9 cellular contexts compared by ENCODE assay signal in the genomic region with DNA sequence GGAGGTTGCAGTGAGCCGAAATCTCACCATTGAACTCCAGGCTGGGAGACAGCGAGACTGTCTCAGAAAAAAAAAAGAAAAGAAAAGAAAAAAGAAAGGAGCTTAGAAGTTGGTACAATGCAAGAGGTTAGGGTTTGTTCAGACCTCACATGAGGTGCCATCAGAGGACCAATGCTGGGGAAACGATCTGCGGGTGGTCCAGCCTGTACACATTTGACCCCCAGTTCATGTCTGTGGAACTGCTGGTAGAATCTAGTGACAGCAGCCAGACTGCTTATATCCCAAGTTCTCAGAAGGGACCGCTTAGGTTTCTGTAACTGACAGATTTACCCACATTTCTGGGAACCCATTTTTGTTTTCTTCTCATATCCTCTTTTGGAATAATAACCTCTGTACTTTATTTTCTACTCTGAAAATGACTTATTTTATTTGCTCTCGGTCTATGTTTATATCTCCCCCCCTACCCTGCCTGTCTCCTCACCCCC. TPM values are rescaled to one million over a fixed set of nuclear protein-coding genes. Genes with fewer than 3 reads are reported as not detected.
DNase-seq lines count a peak whose midpoint lies in the region; ATAC-seq and TF ChIP-seq lines count a peak whose summit lies in the region.
"Had no signal": no experiment of that assay in that cellular context is flagged by ENCODE, and none has a peak within 500 bp of the region (broad histone marks: within the 10 kb centered on the region; RNA-seq: fewer than 3 reads in every experiment).

No MANE protein-coding gene starts in this region.

- peaks cover 0 to 3% (median 0%) of the 10 kb centered on the region in 3 donors for H3K27me3 Mint-ChIP-seq in CD14-positive monocyte (ENCODE audit: low read depth in 3 of 3)
- H3K27me3 Mint-ChIP-seq in chondrocyte (ENCODE audit: low read depth): no peaks in the 10 kb centered on the region

- H3K4me3 Mint-ChIP-seq in CD14-positive monocyte: peak overlapping the region; percentile 94 to 99
- H3K4me3 Mint-ChIP-seq in chondrocyte (ENCODE audit: unreplicated experiment): peak overlapping the region; percentile 99

- H3K36me3 ChIP-seq in MM.1S (replicated peaks; ENCODE audit: insufficient read depth, low read length): no peaks in the 10 kb centered on the region
- no peaks in the 10 kb centered on the region for H3K36me3 ChIP-seq in neural cell (ENCODE audit: insufficient read depth, low read length)

- H2AFZ ChIP-seq in MM.1S (ENCODE audit: low read length) (no peak overlapping the region), neural cell (ENCODE audit: low read depth, low read length) (no peak overlapping the region)

- no peak for TF ChIP-seq EP300 in neural cell (conservative IDR thresholded peaks at IDR 0.05; ENCODE audit: poor library complexity, severe bottlenecking)

- H3K4me3 ChIP-seq in MM.1S (ENCODE audit: low read length): peak overlapping the region; percentile 87
- H3K4me3 ChIP-seq in neural cell (ENCODE audit: low read length): peak overlapping the region; percentile 99

- H3K27me3 ChIP-seq in MM.1S (replicated peaks; ENCODE audit: insufficient read depth, low read length) (no peaks in the 10 kb centered on the region), neural cell (ENCODE audit: insufficient read depth, low read depth, low read length) (no peaks in the 10 kb centered on the region)

- H3K4me1 ChIP-seq in MM.1S (ENCODE audit: low read length): peaks cover 23% of the 10 kb centered on the region

- H3K9ac ChIP-seq in MM.1S (ENCODE audit: low read length) (peak overlapping the region; percentile 53; the same call in 1 of the 2 replicates), neural cell (ENCODE audit: low read length) (peak overlapping the region; percentile 100)

- H3K4me2 ChIP-seq in MM.1S (ENCODE audit: low read depth, low read length): peak overlapping the region; percentile 91
- peak overlapping the region; percentile 94 for H3K4me2 ChIP-seq in neural cell (ENCODE audit: low read length)

- DNase-seq in CD14-positive monocyte (ENCODE audit: low spot score) (no peak), MM.1S (no peak), chondrocyte (ENCODE audit: low spot score) (no peak), NCI-H510A (lab: John Stamatoyannopoulos, UW) (no peak), NOMO-1 treated with dmso at 0.1 percent for 144 hours (lab: John Stamatoyannopoulos, UW; ENCODE audit: unreplicated experiment) (no peak), cerebellar nuclear complex (lab: John Stamatoyannopoulos, UW) (no peak)
- DNase-seq: NCI-H1417 treated with DMSO at 0.1 percent for 48 hours had no signal

- H3K36me3 Mint-ChIP-seq in CD14-positive monocyte (peaks cover 59 to 75% of the 10 kb centered on the region in 2 donors), chondrocyte (ENCODE audit: low read depth) (peaks cover 38% of the 10 kb centered on the region)

- H3K79me2 ChIP-seq in MM.1S (ENCODE audit: low read length): peaks cover 84% of the 10 kb centered on the region
- H3K79me2 ChIP-seq in neural cell (replicated peaks; ENCODE audit: insufficient read depth, low read length): peaks cover 63% of the 10 kb centered on the region

- TF ChIP-seq RAD21 in neural cell (conservative IDR thresholded peaks at IDR 0.05): no peak

- H3K27ac ChIP-seq in MM.1S (ENCODE audit: low read length) (peak overlapping the region; percentile 80; the same call in 1 of the 2 replicates), neural cell (ENCODE audit: low read length) (no peak overlapping the region)

- no peak for ATAC-seq in HG03135 (IDR thresholded peaks at IDR 0.05; ENCODE audit: unreplicated experiment)

- peaks cover 42% of the 10 kb centered on the region for H3F3A ChIP-seq in MM.1S (ENCODE audit: insufficient read depth, low read length)
- H3F3A ChIP-seq in neural cell (ENCODE audit: insufficient read depth, low read length, poor library complexity, severe bottlenecking): no peaks in the 10 kb centered on the region

- H3K9me3 Mint-ChIP-seq in CD14-positive monocyte: peaks cover 0 to 1% (median 0%) of the 10 kb centered on the region in 7 donors
- no peaks in the 10 kb centered on the region for H3K9me3 Mint-ChIP-seq in chondrocyte (ENCODE audit: low read depth)

- intact Hi-C loops in CD14-positive monocyte (cut with micrococcal nuclease): loop anchor here in 1 of 2 donors (5.0 kb wide), 1 partner anchor 64 kb away; a partner anchor contains a TSS

- H3K9me3 ChIP-seq in MM.1S (replicated peaks; ENCODE audit: insufficient read depth, low read length) (no peaks in the 10 kb centered on the region), neural cell (ENCODE audit: low read length) (no peaks in the 10 kb centered on the region)

- H4K20me1 ChIP-seq in MM.1S (ENCODE audit: insufficient read depth, low read length) (no peaks in the 10 kb centered on the region), neural cell (ENCODE audit: insufficient read depth) (peaks cover 46% of the 10 kb centered on the region)

- no peaks in the 10 kb centered on the region for H3K9me2 ChIP-seq in MM.1S (replicated peaks; ENCODE audit: insufficient read depth, low read length)
- no peaks in the 10 kb centered on the region for H3K9me2 ChIP-seq in neural cell (ENCODE audit: insufficient read depth, low read length)

- H3K4me1 Mint-ChIP-seq in CD14-positive monocyte (peaks cover 47% of the 10 kb centered on the region), chondrocyte (ENCODE audit: low read depth) (peaks cover 57% of the 10 kb centered on the region)

- TF ChIP-seq CTCF in CD14-positive monocyte (IDR thresholded peaks at IDR 0.05) (no peak), MM.1S (IDR thresholded peaks at IDR 0.05; ENCODE audit: low read length) (no peak), chondrocyte (IDR thresholded peaks at IDR 0.05) (no peak), neural cell (IDR thresholded peaks at IDR 0.05; ENCODE audit: poor library complexity, severe bottlenecking) (no peak)

- peak overlapping the region; percentile 97 to 100 (median 99) for H3K27ac Mint-ChIP-seq in CD14-positive monocyte
- peak overlapping the region; percentile 97 for H3K27ac Mint-ChIP-seq in chondrocyte (ENCODE audit: unreplicated experiment)

TF ChIP-seq in neural cell, 6 proteins besides CTCF, POLR2A, EP300 and RAD21:
- TF ChIP-seq SMC3 (conservative IDR thresholded peaks at IDR 0.05; ENCODE audit: poor library complexity) (no peak), POLR2AphosphoS5 (IDR thresholded peaks at IDR 0.05) (no peak), TAF1 (IDR thresholded peaks at IDR 0.05; ENCODE audit: low read depth) (no peak), EZH2 (IDR thresholded peaks at IDR 0.05; ENCODE audit: borderline replicate concordance, insufficient read depth, low read length, poor library complexity, severe bottlenecking) (no peak), MXI1 (conservative IDR thresholded peaks at IDR 0.05; ENCODE audit: poor library complexity, severe bottlenecking) (no peak)
- TF ChIP-seq, protein P1, sequence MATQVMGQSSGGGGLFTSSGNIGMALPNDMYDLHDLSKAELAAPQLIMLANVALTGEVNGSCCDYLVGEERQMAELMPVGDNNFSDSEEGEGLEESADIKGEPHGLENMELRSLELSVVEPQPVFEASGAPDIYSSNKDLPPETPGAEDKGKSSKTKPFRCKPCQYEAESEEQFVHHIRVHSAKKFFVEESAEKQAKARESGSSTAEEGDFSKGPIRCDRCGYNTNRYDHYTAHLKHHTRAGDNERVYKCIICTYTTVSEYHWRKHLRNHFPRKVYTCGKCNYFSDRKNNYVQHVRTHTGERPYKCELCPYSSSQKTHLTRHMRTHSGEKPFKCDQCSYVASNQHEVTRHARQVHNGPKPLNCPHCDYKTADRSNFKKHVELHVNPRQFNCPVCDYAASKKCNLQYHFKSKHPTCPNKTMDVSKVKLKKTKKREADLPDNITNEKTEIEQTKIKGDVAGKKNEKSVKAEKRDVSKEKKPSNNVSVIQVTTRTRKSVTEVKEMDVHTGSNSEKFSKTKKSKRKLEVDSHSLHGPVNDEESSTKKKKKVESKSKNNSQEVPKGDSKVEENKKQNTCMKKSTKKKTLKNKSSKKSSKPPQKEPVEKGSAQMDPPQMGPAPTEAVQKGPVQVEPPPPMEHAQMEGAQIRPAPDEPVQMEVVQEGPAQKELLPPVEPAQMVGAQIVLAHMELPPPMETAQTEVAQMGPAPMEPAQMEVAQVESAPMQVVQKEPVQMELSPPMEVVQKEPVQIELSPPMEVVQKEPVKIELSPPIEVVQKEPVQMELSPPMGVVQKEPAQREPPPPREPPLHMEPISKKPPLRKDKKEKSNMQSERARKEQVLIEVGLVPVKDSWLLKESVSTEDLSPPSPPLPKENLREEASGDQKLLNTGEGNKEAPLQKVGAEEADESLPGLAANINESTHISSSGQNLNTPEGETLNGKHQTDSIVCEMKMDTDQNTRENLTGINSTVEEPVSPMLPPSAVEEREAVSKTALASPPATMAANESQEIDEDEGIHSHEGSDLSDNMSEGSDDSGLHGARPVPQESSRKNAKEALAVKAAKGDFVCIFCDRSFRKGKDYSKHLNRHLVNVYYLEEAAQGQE (IDR thresholded peaks at IDR 0.05; ENCODE audit: borderline replicate concordance): no peak

RNA-seq across cellular contexts. Expression of a gene that starts 4.7 kb away (rescaled TPM):
- 10 to 100 TPM; 58.5 to 78.9 TPM for polyA plus RNA-seq in CD14-positive monocyte
- 99.9 to 171 TPM (median 165 TPM) in 3 replicates for total RNA-seq in chondrocyte
- 50.6 and 55.1 TPM in 2 replicates for polyA plus RNA-seq in neural cell
- 71.9 and 76.2 TPM in 2 replicates for polyA minus RNA-seq in neural cell

RNA-seq across cellular contexts. Expression of a gene that starts 8.9 kb away (rescaled TPM):
- polyA plus RNA-seq in CD14-positive monocyte (10 to 100 TPM; 16.4 to 19.0 TPM), neural cell (29.1 and 31.9 TPM in 2 replicates)
- total RNA-seq in chondrocyte: 20.4 to 29.6 TPM (median 22.6 TPM) in 3 replicates
- polyA minus RNA-seq in neural cell: 25.1 and 25.6 TPM in 2 replicates

RNA-seq across cellular contexts. Expression of a gene that starts 9.0 kb away (rescaled TPM):
- polyA plus RNA-seq in CD14-positive monocyte (10 to 100 TPM; 25.9 to 35.0 TPM), neural cell (7.1 and 7.5 TPM in 2 replicates)
- 18.6 to 26.3 TPM (median 20.0 TPM) in 3 replicates for total RNA-seq in chondrocyte
- polyA minus RNA-seq in neural cell: 5.8 and 6.9 TPM in 2 replicates

RNA-seq across cellular contexts. Expression of a gene that starts 34.8 kb away (rescaled TPM):
- polyA plus RNA-seq in CD14-positive monocyte (1 to 10 TPM; 2.0 to 2.7 TPM), neural cell (8.5 and 12.4 TPM in 2 replicates)
- total RNA-seq in chondrocyte: 11.5 to 18.3 TPM (median 13.4 TPM) in 3 replicates
- polyA minus RNA-seq in neural cell: 4.5 and 11.9 TPM in 2 replicates

RNA-seq across cellular contexts. Expression of a gene that starts 35.3 kb away (rescaled TPM):
- polyA plus RNA-seq in CD14-positive monocyte (under 1 TPM; 0.27 to 0.34 TPM), neural cell (4.3 and 8.1 TPM in 2 replicates)
- 25.5 to 33.5 TPM (median 33.1 TPM) in 3 replicates for total RNA-seq in chondrocyte
- polyA minus RNA-seq in neural cell: 9.3 and 10.5 TPM in 2 replicates
